Comparison of ENCODE assay signal across 8 cellular contexts in the genomic region with DNA sequence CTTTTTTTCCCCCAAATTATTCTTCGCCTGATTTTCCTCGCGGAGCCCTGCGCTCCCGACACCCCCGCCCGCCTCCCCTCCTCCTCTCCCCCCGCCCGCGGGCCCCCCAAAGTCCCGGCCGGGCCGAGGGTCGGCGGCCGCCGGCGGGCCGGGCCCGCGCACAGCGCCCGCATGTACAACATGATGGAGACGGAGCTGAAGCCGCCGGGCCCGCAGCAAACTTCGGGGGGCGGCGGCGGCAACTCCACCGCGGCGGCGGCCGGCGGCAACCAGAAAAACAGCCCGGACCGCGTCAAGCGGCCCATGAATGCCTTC. TPM values are rescaled to one million over a fixed set of nuclear protein-coding genes. Genes with fewer than 3 reads are reported as not detected.
DNase-seq lines count a peak whose midpoint lies in the region; ATAC-seq, FAIRE-seq and TF ChIP-seq lines count a peak whose summit lies in the region.

No MANE protein-coding gene starts in this region.

- no peaks in the 10 kb centered on the region for H3K9me3 ChIP-seq in keratinocyte (ENCODE audit: control insufficient read depth, low read depth, low read length)

- peak overlapping the region; percentile 84 for H3K4me2 ChIP-seq in keratinocyte (ENCODE audit: control insufficient read depth, extremely low read depth, insufficient read depth, low read depth, low read length)

- DNase-seq in NCI-H345 (lab: John Stamatoyannopoulos, UW) (peak; percentile 56), NCI-H345 treated with DMSO at 0.1 percent for 48 hours (lab: John Stamatoyannopoulos, UW; ENCODE audit: unreplicated experiment) (no peak), WTC11 (ENCODE audit: low spot score) (no peak), keratinocyte (ENCODE audit: low read depth, low spot score) (no peak), CD14-positive monocyte (ENCODE audit: low spot score) (no peak), COR-L47 (lab: John Stamatoyannopoulos, UW) (no peak)
- no peak for DNase-seq in stimulated activated naive B cell treated with anti-CD40 and anti-IgM and Interleukin-4, amounts not matched to agents 10 μg/mL and 1 μg/mL and 100 μg/mL, for 72 hours
- no peak for DNase-seq in activated CD8-positive, alpha-beta memory T cell treated with anti-CD3 and anti-CD28 coated beads, Interleukin-2, amount 50 U/mL, for 4 hours

- dilution Hi-C loops in keratinocyte (cut with MboI; ENCODE audit: extremely low pct_ligation_motif_present, low sequenced_read_pairs), result no loop called here

- TF ChIP-seq CTCF in WTC11 (IDR thresholded peaks at IDR 0.05) (no peak), keratinocyte (optimal IDR thresholded peaks at IDR 0.05 in 1 of 3, IDR thresholded peaks at IDR 0.05 in 1 of 3, conservative IDR thresholded peaks at IDR 0.05 in 1 of 3; ENCODE audit: extremely low read depth in 1 of 3, insufficient read depth in 2 of 3, low read length in 3 of 3) (no peak), CD14-positive monocyte (IDR thresholded peaks at IDR 0.05) (no peak)

- FAIRE-seq in keratinocyte (lab: Jason Lieb, UNC), result no peak

- H3K27me3 ChIP-seq in keratinocyte (ENCODE audit: control insufficient read depth, extremely low read depth, insufficient read depth, low read length), result peaks cover 67% of the 10 kb centered on the region

- H3K27ac Mint-ChIP-seq in WTC11 (peak overlapping the region; percentile 86), CD14-positive monocyte (no peak overlapping the region)
- peak overlapping the region; percentile 65 for H3K27ac Mint-ChIP-seq in stimulated activated naive B cell treated with anti-CD40 and anti-IgM and Interleukin-4, amounts not matched to agents 10 μg/mL and 1 μg/mL and 100 μg/mL, for 72 hours

- H4K20me1 ChIP-seq in keratinocyte (ENCODE audit: control insufficient read depth, extremely low read depth, insufficient read depth, low read length), result no peaks in the 10 kb centered on the region

- H3K4me3 ChIP-seq in keratinocyte (ENCODE audit: control insufficient read depth in 2 of 3, extremely low read depth in 1 of 3, insufficient read depth in 2 of 3, low read depth in 1 of 3, low read length in 3 of 3), result peak overlapping the region; percentile 25 to 76 (median 75)

- H3K4me1 ChIP-seq in keratinocyte (ENCODE audit: control insufficient read depth, extremely low read depth, insufficient read depth, low read length), result peaks cover 15% of the 10 kb centered on the region

- intact Hi-C loops in CD14-positive monocyte (cut with micrococcal nuclease), result loop anchor here in 1 of 2 donors (5.0 kb wide), 1 partner anchor 970 kb away; no protein-coding TSS in a partner anchor

- H3K27ac ChIP-seq in keratinocyte (ENCODE audit: control insufficient read depth, insufficient read depth, low read length), result no peak overlapping the region

- no peak for ATAC-seq in WTC11
- no peak for ATAC-seq in stimulated activated naive B cell treated with anti-CD40 and anti-IgM and Interleukin-4, amounts not matched to agents 10 μg/mL and 1 μg/mL and 100 μg/mL, for 72 hours (replicated peaks)

- no peak overlapping the region; the same call in 1 of the 2 replicates for H3K4me3 Mint-ChIP-seq in WTC11
- H3K4me3 Mint-ChIP-seq in stimulated activated naive B cell treated with anti-CD40 and anti-IgM and Interleukin-4, amounts not matched to agents 10 μg/mL and 1 μg/mL and 100 μg/mL, for 72 hours, result peak overlapping the region; percentile 17 to 71
- H3K4me3 Mint-ChIP-seq in CD14-positive monocyte, result peak overlapping the region in 1 of 2 donors; percentile 83

- H2AFZ ChIP-seq in keratinocyte (ENCODE audit: control insufficient read depth, low read length), result peak overlapping the region; percentile 60

- H3K27me3 Mint-ChIP-seq in WTC11 (ENCODE audit: low read depth), result peaks cover 4% of the 10 kb centered on the region; the same call in 1 of the 2 replicates
- H3K27me3 Mint-ChIP-seq in stimulated activated naive B cell treated with anti-CD40 and anti-IgM and Interleukin-4, amounts not matched to agents 10 μg/mL and 1 μg/mL and 100 μg/mL, for 72 hours, result peaks cover 36 to 38% of the 10 kb centered on the region in 2 donors
- peaks cover 65 to 79% (median 78%) of the 10 kb centered on the region in 3 donors for H3K27me3 Mint-ChIP-seq in CD14-positive monocyte (ENCODE audit: low read depth in 3 of 3)

- no peaks in the 10 kb centered on the region for H3K36me3 ChIP-seq in keratinocyte (ENCODE audit: control insufficient read depth in 2 of 2, extremely low read depth in 1 of 2, insufficient read depth in 2 of 2, low read length in 2 of 2)

- POLR2A ChIA-PET in WTC11 (lab: Charles Lee), result interaction anchor here (1.7 kb wide), 1 partner anchor 45 kb away, joined by 6 read pairs; no protein-coding TSS in a partner anchor

- no peaks in the 10 kb centered on the region for H3K9me1 ChIP-seq in keratinocyte (ENCODE audit: control insufficient read depth, extremely low read depth, insufficient read depth, low read length)

- H3K36me3 Mint-ChIP-seq in WTC11 (peaks cover 37% of the 10 kb centered on the region), CD14-positive monocyte (peaks cover 0 to 3% of the 10 kb centered on the region in 2 donors)
- H3K36me3 Mint-ChIP-seq in stimulated activated naive B cell treated with anti-CD40 and anti-IgM and Interleukin-4, amounts not matched to agents 10 μg/mL and 1 μg/mL and 100 μg/mL, for 72 hours, result peaks cover 5 to 6% of the 10 kb centered on the region in 2 donors

- no peaks in the 10 kb centered on the region for H3K79me2 ChIP-seq in keratinocyte (ENCODE audit: control insufficient read depth, insufficient read depth, low read length)

- H3K9me3 Mint-ChIP-seq in WTC11 (no peaks in the 10 kb centered on the region), CD14-positive monocyte (peaks cover 0 to 20% (median 14%) of the 10 kb centered on the region in 7 donors)
- H3K9me3 Mint-ChIP-seq in stimulated activated naive B cell treated with anti-CD40 and anti-IgM and Interleukin-4, amounts not matched to agents 10 μg/mL and 1 μg/mL and 100 μg/mL, for 72 hours, result peaks cover 4% of the 10 kb centered on the region in 2 donors

- no peak overlapping the region for H3K9ac ChIP-seq in keratinocyte (ENCODE audit: control insufficient read depth, extremely low read depth, insufficient read depth, low read length)

- CTCF ChIA-PET in WTC11 (lab: Charles Lee), result interaction anchor here (1.8 kb wide), 1 partner anchor 11 kb away, joined by 11 read pairs; no protein-coding TSS in a partner anchor

- H3K4me1 Mint-ChIP-seq in WTC11 (peaks cover 35% of the 10 kb centered on the region), CD14-positive monocyte (peaks cover 10% of the 10 kb centered on the region)
- peaks cover 4 to 9% of the 10 kb centered on the region in 2 donors for H3K4me1 Mint-ChIP-seq in stimulated activated naive B cell treated with anti-CD40 and anti-IgM and Interleukin-4, amounts not matched to agents 10 μg/mL and 1 μg/mL and 100 μg/mL, for 72 hours

TF ChIP-seq in WTC11, 78 proteins besides CTCF, POLR2A, EP300 and RAD21 (continues in another document):
- TF ChIP-seq FOXJ3 (CRISPR knock-in tag; IDR thresholded peaks at IDR 0.05; ENCODE audit: borderline replicate concordance), result no peak
- TF ChIP-seq, protein P1, sequence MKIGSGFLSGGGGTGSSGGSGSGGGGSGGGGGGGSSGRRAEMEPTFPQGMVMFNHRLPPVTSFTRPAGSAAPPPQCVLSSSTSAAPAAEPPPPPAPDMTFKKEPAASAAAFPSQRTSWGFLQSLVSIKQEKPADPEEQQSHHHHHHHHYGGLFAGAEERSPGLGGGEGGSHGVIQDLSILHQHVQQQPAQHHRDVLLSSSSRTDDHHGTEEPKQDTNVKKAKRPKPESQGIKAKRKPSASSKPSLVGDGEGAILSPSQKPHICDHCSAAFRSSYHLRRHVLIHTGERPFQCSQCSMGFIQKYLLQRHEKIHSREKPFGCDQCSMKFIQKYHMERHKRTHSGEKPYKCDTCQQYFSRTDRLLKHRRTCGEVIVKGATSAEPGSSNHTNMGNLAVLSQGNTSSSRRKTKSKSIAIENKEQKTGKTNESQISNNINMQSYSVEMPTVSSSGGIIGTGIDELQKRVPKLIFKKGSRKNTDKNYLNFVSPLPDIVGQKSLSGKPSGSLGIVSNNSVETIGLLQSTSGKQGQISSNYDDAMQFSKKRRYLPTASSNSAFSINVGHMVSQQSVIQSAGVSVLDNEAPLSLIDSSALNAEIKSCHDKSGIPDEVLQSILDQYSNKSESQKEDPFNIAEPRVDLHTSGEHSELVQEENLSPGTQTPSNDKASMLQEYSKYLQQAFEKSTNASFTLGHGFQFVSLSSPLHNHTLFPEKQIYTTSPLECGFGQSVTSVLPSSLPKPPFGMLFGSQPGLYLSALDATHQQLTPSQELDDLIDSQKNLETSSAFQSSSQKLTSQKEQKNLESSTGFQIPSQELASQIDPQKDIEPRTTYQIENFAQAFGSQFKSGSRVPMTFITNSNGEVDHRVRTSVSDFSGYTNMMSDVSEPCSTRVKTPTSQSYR (CRISPR knock-in tag; IDR thresholded peaks at IDR 0.05), result no peak
- no peak for TF ChIP-seq MXD4 (CRISPR knock-in tag; IDR thresholded peaks at IDR 0.05; ENCODE audit: borderline replicate concordance)
- no peak for TF ChIP-seq HMGA2 (CRISPR knock-in tag; IDR thresholded peaks at IDR 0.05)
- TF ChIP-seq ZNF512 (CRISPR knock-in tag; IDR thresholded peaks at IDR 0.05; ENCODE audit: borderline replicate concordance), result no peak
- TF ChIP-seq CBFB (CRISPR knock-in tag; IDR thresholded peaks at IDR 0.05; ENCODE audit: low read depth), result no peak
- TF ChIP-seq ZNF232 (CRISPR knock-in tag; IDR thresholded peaks at IDR 0.05), result no peak
- no peak for TF ChIP-seq FOXP1 (CRISPR knock-in tag; IDR thresholded peaks at IDR 0.05; ENCODE audit: borderline replicate concordance)

RNA-seq across cellular contexts. Expression of gene SOX2, which starts 0.4 kb away (rescaled TPM):
- total RNA-seq in WTC11 (2021), result 189 to 245 TPM (median 239 TPM) in 3 replicates
- polyA plus RNA-seq in keratinocyte (not detected in 3 replicates), CD14-positive monocyte (not detected)
- polyA plus RNA-seq in keratinocyte (2011; ENCODE audit: low read depth), result not detected
- polyA plus RNA-seq in keratinocyte (2011; cell fraction: cytosol; rRNA removed), result not detected in 2 replicates
- polyA plus RNA-seq in keratinocyte (2011; cell fraction: nucleus; rRNA removed), result 0.04 and 0.07 TPM in 2 replicates
- 0.08 TPM in 1 of 2 replicates, not detected in the other for polyA plus RNA-seq in keratinocyte (2012; ENCODE audit: low replicate concordance)
- polyA minus RNA-seq in keratinocyte, result not detected in 3 replicates
- polyA minus RNA-seq in keratinocyte (2011; cell fraction: cytosol; rRNA and poly(A)+ RNA removed), result not detected
- not detected in 2 replicates for polyA minus RNA-seq in keratinocyte (2011; cell fraction: nucleus; rRNA and poly(A)+ RNA removed)

Comparison
In these comparisons a context has a peak if more than half of its experiments do, and no peak if none do; other contexts are left out.
1. H3K27ac Mint-ChIP-seq: peak in WTC11 (single experiment) and stimulated activated naive B cell treated with anti-CD40 and anti-IgM and Interleukin-4, amounts not matched to agents 10 μg/mL and 1 μg/mL and 100 μg/mL, for 72 hours (single experiment); none in CD14-positive monocyte (0 of 7).